ENCODE assay signal across 24 cellular contexts in genomic region chr12:45909041-45909713, GRCh38.
DNase-seq lines count a peak whose midpoint lies in the region; ATAC-seq and TF ChIP-seq lines count a peak whose summit lies in the region.
"Had no signal": no experiment of that assay in that cellular context is flagged by ENCODE, and none has a peak within 500 bp of the region (broad histone marks: within the 10 kb centered on the region; RNA-seq: fewer than 3 reads in every experiment).

No MANE protein-coding gene starts in this region.

- POLR2A ChIA-PET in WTC11 (lab: Charles Lee) = no interaction called here

- peaks cover 8% of the 10 kb centered on the region for H3K36me3 Mint-ChIP-seq in WTC11

- H3K27me3 ChIP-seq in adipocyte (replicated peaks; ENCODE audit: control insufficient read depth, insufficient read depth, low read length) (no peaks in the 10 kb centered on the region), left lung (no peaks in the 10 kb centered on the region)
- H3K27me3 ChIP-seq: tibial nerve had no signal

- in situ Hi-C loops in Caki2 (cut with HindIII; ENCODE audit: low pct_unique_long_range_greater_than_20kb, low sequenced_read_pairs) = no loop called here

- no peaks in the 10 kb centered on the region for H3K9me3 ChIP-seq in adipocyte (ENCODE audit: control insufficient read depth, low read length)
- no peaks in the 10 kb centered on the region for H3K9me3 ChIP-seq in left lung
- H3K9me3 ChIP-seq: tibial nerve had no signal

- no peak overlapping the region for H3K9ac ChIP-seq in adipocyte (ENCODE audit: low read length)

- H3K4me3 Mint-ChIP-seq in WTC11 = no peak overlapping the region
- H3K4me3 Mint-ChIP-seq: activated CD4-positive, alpha-beta T cell treated with anti-CD3 and anti-CD28 coated beads for 36 hours; activated T-helper 17 cell treated with anti-CD3 and anti-CD28 coated beads, Interleukin-2, amount 50 U/mL, for 72 hours; brain; CD4-positive, alpha-beta memory T cell; naive thymus-derived CD4-positive, alpha-beta T cell; stimulated activated naive CD8-positive, alpha-beta T cell treated with anti-CD3 and anti-CD28 coated beads, Interleukin-15, Interleukin-2, amounts not matched to agents 100 ng/mL and 50 ng/mL, for 24 hours had no signal

- TF ChIP-seq CTCF in left lung (IDR thresholded peaks at IDR 0.05) (no peak), WTC11 (IDR thresholded peaks at IDR 0.05) (no peak)

- ATAC-seq in left lung = peak; percentile 49
- ATAC-seq in WTC11 = no peak
- ATAC-seq: activated CD4-positive, alpha-beta T cell treated with anti-CD3 and anti-CD28 coated beads for 36 hours; activated T-helper 17 cell treated with anti-CD3 and anti-CD28 coated beads, Interleukin-2, amount 50 U/mL, for 72 hours; naive thymus-derived CD4-positive, alpha-beta T cell; Panc1; right cardiac atrium had no signal

- no peaks in the 10 kb centered on the region for H3K27me3 Mint-ChIP-seq in WTC11 (ENCODE audit: low read depth)
- H3K27me3 Mint-ChIP-seq: activated CD4-positive, alpha-beta T cell treated with anti-CD3 and anti-CD28 coated beads for 36 hours; activated T-helper 17 cell treated with anti-CD3 and anti-CD28 coated beads, Interleukin-2, amount 50 U/mL, for 72 hours; brain; CD4-positive, alpha-beta memory T cell; naive thymus-derived CD4-positive, alpha-beta T cell; stimulated activated naive CD8-positive, alpha-beta T cell treated with anti-CD3 and anti-CD28 coated beads, Interleukin-15, Interleukin-2, amounts not matched to agents 100 ng/mL and 50 ng/mL, for 24 hours had no signal

- intact Hi-C loops in left lung (cut with DNase I) = no loop called here

- DNase-seq in Caki2 (ENCODE audit: low read depth) (peak; percentile 18), NCI-H1930 (lab: John Stamatoyannopoulos, UW) (peak; percentile 86 to 96), adipocyte (ENCODE audit: low read depth) (peak; percentile 9), left lung (no peak), KG1 (lab: John Stamatoyannopoulos, UW) (no peak), WTC11 (ENCODE audit: low spot score) (no peak), cerebellar nuclear complex (lab: John Stamatoyannopoulos, UW) (no peak)
- no peak for DNase-seq in activated CD4-positive, alpha-beta T cell treated with anti-CD3 and anti-CD28 coated beads, Interleukin-2, amount 50 U/mL, for 4 hours
- DNase-seq: activated CD4-positive, alpha-beta T cell treated with anti-CD3 and anti-CD28 coated beads for 36 hours; CD4-positive, alpha-beta memory T cell; DMS79 treated with DMSO at 0.1 percent for 48 hours; effector memory CD4-positive, alpha-beta T cell; glutamatergic neuron; mesendoderm; naive thymus-derived CD4-positive, alpha-beta T cell; NCI-H1105 treated with DMSO at 0.1 percent for 48 hours; right cardiac atrium; stimulated activated CD4-positive, alpha-beta T cell treated with anti-CD3 and anti-CD28 coated beads, Interleukin-12 subunit alpha, Interleukin-12 subunit beta, amount 100 ng/mL, for 4 hours; stimulated activated CD4-positive, alpha-beta T cell treated with anti-CD3 and anti-CD28 coated beads, Interleukin-4, amount 100 ng/mL, for 4 hours had no signal

- H3K4me1 Mint-ChIP-seq in WTC11 = no peaks in the 10 kb centered on the region
- H3K4me1 Mint-ChIP-seq: activated CD4-positive, alpha-beta T cell treated with anti-CD3 and anti-CD28 coated beads for 36 hours; activated T-helper 17 cell treated with anti-CD3 and anti-CD28 coated beads, Interleukin-2, amount 50 U/mL, for 72 hours; CD4-positive, alpha-beta memory T cell; naive thymus-derived CD4-positive, alpha-beta T cell had no signal

- no peaks in the 10 kb centered on the region for H3K9me3 Mint-ChIP-seq in WTC11
- H3K9me3 Mint-ChIP-seq: activated T-helper 17 cell treated with anti-CD3 and anti-CD28 coated beads, Interleukin-2, amount 50 U/mL, for 72 hours; brain; CD4-positive, alpha-beta memory T cell; naive thymus-derived CD4-positive, alpha-beta T cell; stimulated activated naive CD8-positive, alpha-beta T cell treated with anti-CD3 and anti-CD28 coated beads, Interleukin-15, Interleukin-2, amounts not matched to agents 100 ng/mL and 50 ng/mL, for 24 hours had no signal

- H3K36me3 ChIP-seq in adipocyte (ENCODE audit: control insufficient read depth, insufficient read depth, low read length, severe bottlenecking) = peaks cover 20% of the 10 kb centered on the region
- peaks cover 0 to 21% of the 10 kb centered on the region in 2 donors for H3K36me3 ChIP-seq in left lung

- H3K4me1 ChIP-seq in adipocyte (ENCODE audit: control insufficient read depth, insufficient read depth, low read length) (peaks cover 4% of the 10 kb centered on the region), left lung (no peaks in the 10 kb centered on the region)
- H3K4me1 ChIP-seq: tibial nerve had no signal

- CTCF ChIA-PET in WTC11 (lab: Charles Lee) = no interaction called here

- no peak overlapping the region for H3K27ac Mint-ChIP-seq in WTC11
- H3K27ac Mint-ChIP-seq: activated CD4-positive, alpha-beta T cell treated with anti-CD3 and anti-CD28 coated beads for 36 hours; activated T-helper 17 cell treated with anti-CD3 and anti-CD28 coated beads, Interleukin-2, amount 50 U/mL, for 72 hours; CD4-positive, alpha-beta memory T cell; naive thymus-derived CD4-positive, alpha-beta T cell; stimulated activated naive CD8-positive, alpha-beta T cell treated with anti-CD3 and anti-CD28 coated beads, Interleukin-15, Interleukin-2, amounts not matched to agents 100 ng/mL and 50 ng/mL, for 24 hours had no signal

- H3K27ac ChIP-seq in left lung = peak overlapping the region in 1 of 2 donors; percentile 33
- H3K27ac ChIP-seq: tibial nerve had no signal

- H3K4me3 ChIP-seq in adipocyte (ENCODE audit: low read length) (no peak overlapping the region), left lung (no peak overlapping the region)
- H3K4me3 ChIP-seq: tibial nerve had no signal

TF ChIP-seq in WTC11, 78 proteins besides CTCF, POLR2A, EP300 and RAD21:
- TF ChIP-seq ZNF512 (CRISPR knock-in tag; IDR thresholded peaks at IDR 0.05; ENCODE audit: borderline replicate concordance) = no peak
- TF ChIP-seq STAT6 (CRISPR knock-in tag; conservative IDR thresholded peaks at IDR 0.05; ENCODE audit: low read depth) = no peak

Comparison
In these comparisons a context has a peak if more than half of its experiments do, and no peak if none do; other contexts are left out.
1. DNase-seq: peak in Caki2 (single experiment), NCI-H1930 (2 of 2) and adipocyte (single experiment); none in left lung (0 of 2), KG1 (single experiment), WTC11 (single experiment), cerebellar nuclear complex (0 of 2) and activated CD4-positive, alpha-beta T cell treated with anti-CD3 and anti-CD28 coated beads, Interleukin-2, amount 50 U/mL, for 4 hours (0 of 2).